1 cellular context compared by ENCODE assay signal in the genomic region with DNA sequence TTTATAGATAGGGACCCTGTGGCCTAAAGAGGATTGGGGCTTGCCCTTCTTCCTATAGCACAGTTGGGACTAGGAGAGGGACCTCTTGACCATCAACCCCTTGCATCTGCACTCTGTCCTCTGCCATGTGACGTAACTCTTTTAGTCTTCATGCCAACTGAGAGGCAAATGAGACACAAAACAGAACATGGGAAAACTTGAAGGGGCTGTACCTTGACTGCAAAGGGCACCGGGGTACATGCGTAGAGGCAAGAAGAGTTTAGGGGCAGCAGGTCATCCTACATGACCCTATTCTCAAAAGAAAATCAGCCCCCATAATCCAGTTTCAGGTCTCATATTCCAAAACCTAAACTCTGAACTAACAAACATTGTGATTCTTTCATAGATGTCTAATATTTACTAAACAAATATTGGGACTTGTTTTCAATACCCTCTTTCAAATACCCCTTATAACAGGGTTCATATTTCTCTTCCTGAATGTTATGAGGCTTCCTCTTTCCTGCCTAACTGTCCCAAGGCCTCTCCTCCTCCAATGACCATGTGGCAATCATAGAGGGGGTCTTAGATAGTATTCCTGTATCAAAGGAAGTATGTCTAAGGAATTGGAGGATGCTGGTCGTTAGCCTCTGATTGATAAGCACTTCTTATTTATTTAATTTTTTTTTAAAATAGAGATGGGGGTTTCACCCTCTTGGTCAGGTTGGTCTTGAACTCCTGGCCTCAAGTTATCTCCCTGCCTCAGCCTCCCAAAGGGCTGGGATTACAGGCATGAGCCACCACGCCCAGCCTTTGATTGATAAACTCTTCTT.
TF ChIP-seq lines count a peak whose summit lies in the region.

No MANE protein-coding gene starts in this region.

TF ChIP-seq in HCT116, 20 proteins besides CTCF, POLR2A, EP300 and RAD21 (continued from another document):
- TF ChIP-seq, protein P1, sequence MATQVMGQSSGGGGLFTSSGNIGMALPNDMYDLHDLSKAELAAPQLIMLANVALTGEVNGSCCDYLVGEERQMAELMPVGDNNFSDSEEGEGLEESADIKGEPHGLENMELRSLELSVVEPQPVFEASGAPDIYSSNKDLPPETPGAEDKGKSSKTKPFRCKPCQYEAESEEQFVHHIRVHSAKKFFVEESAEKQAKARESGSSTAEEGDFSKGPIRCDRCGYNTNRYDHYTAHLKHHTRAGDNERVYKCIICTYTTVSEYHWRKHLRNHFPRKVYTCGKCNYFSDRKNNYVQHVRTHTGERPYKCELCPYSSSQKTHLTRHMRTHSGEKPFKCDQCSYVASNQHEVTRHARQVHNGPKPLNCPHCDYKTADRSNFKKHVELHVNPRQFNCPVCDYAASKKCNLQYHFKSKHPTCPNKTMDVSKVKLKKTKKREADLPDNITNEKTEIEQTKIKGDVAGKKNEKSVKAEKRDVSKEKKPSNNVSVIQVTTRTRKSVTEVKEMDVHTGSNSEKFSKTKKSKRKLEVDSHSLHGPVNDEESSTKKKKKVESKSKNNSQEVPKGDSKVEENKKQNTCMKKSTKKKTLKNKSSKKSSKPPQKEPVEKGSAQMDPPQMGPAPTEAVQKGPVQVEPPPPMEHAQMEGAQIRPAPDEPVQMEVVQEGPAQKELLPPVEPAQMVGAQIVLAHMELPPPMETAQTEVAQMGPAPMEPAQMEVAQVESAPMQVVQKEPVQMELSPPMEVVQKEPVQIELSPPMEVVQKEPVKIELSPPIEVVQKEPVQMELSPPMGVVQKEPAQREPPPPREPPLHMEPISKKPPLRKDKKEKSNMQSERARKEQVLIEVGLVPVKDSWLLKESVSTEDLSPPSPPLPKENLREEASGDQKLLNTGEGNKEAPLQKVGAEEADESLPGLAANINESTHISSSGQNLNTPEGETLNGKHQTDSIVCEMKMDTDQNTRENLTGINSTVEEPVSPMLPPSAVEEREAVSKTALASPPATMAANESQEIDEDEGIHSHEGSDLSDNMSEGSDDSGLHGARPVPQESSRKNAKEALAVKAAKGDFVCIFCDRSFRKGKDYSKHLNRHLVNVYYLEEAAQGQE (IDR thresholded peaks at IDR 0.05; ENCODE audit: low read depth), result no peak
- no peak for TF ChIP-seq POLR2AphosphoS5 (IDR thresholded peaks at IDR 0.05; ENCODE audit: low read depth, low read length)
- TF ChIP-seq ATF3 (IDR thresholded peaks at IDR 0.05), result no peak
- TF ChIP-seq SIN3A (IDR thresholded peaks at IDR 0.05; ENCODE audit: low read depth), result no peak
- TF ChIP-seq TCF7L2 (IDR thresholded peaks at IDR 0.05; ENCODE audit: borderline replicate concordance, extremely low read depth, insufficient read depth, insufficient read length), result no peak
- no peak for TF ChIP-seq ELF1 (IDR thresholded peaks at IDR 0.05; ENCODE audit: borderline replicate concordance, low read depth)
- TF ChIP-seq FOSL1 (IDR thresholded peaks at IDR 0.05; ENCODE audit: low read depth), result no peak
- no peak for TF ChIP-seq EGR1 (IDR thresholded peaks at IDR 0.05; ENCODE audit: low read depth)
- TF ChIP-seq, protein P2, sequence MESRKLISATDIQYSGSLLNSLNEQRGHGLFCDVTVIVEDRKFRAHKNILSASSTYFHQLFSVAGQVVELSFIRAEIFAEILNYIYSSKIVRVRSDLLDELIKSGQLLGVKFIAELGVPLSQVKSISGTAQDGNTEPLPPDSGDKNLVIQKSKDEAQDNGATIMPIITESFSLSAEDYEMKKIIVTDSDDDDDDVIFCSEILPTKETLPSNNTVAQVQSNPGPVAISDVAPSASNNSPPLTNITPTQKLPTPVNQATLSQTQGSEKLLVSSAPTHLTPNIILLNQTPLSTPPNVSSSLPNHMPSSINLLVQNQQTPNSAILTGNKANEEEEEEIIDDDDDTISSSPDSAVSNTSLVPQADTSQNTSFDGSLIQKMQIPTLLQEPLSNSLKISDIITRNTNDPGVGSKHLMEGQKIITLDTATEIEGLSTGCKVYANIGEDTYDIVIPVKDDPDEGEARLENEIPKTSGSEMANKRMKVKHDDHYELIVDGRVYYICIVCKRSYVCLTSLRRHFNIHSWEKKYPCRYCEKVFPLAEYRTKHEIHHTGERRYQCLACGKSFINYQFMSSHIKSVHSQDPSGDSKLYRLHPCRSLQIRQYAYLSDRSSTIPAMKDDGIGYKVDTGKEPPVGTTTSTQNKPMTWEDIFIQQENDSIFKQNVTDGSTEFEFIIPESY (IDR thresholded peaks at IDR 0.05; ENCODE audit: extremely low read depth, insufficient replicate concordance, low read length), result no peak
- no peak for TF ChIP-seq ZNF274 (IDR thresholded peaks at IDR 0.05; ENCODE audit: low read depth, low read length)
